14 cellular contexts compared by ENCODE assay signal in genomic region chr12:124420972-124421674, GRCh38.
DNase-seq lines count a peak whose midpoint lies in the region; ATAC-seq, FAIRE-seq and TF ChIP-seq lines count a peak whose summit lies in the region.
"Had no signal": no experiment of that assay in that cellular context is flagged by ENCODE, and none has a peak within 500 bp of the region (broad histone marks: within the 10 kb centered on the region; RNA-seq: fewer than 3 reads in every experiment).

No MANE protein-coding gene starts in this region.

- peak; percentile 57 for DNase-seq in BE2C
- DNase-seq in astrocyte (ENCODE audit: low read depth): no peak
- DNase-seq in left cardiac atrium: peak; percentile 80
- no peak for DNase-seq in psoas muscle
- DNase-seq in AG08396 (ENCODE audit: low spot score): no peak
- DNase-seq in COR-L47 (lab: John Stamatoyannopoulos, UW): no peak
- DNase-seq in T-helper 17 cell: no peak
- DNase-seq: activated naive CD8-positive, alpha-beta T cell treated with anti-CD3 and anti-CD28 coated beads, Interleukin-2, amount 10 ng/mL, durations not matched to agents 7 days and 5 days; kidney glomerular epithelial cell; NCI-H1930; T-helper 1 cell had no signal

- peak overlapping the region; percentile 14 for H3K27ac ChIP-seq in astrocyte (ENCODE audit: low read depth, low read length)
- H3K27ac ChIP-seq in psoas muscle: peak overlapping the region; percentile 77

- peak overlapping the region; percentile 45 for H3K9ac ChIP-seq in astrocyte (ENCODE audit: low read length)

- H3K27me3 ChIP-seq in BE2C (no peaks in the 10 kb centered on the region), astrocyte (ENCODE audit: insufficient read depth, low read length) (no peaks in the 10 kb centered on the region), psoas muscle (ENCODE audit: insufficient read depth in 3 of 3, low read length in 2 of 3) (no peaks in the 10 kb centered on the region)

- WGBS in psoas muscle, 3 donors: 52 to 76% (median 57%) methylated on average over 19 to 22 of the region's 22 CpGs

- H3K79me2 ChIP-seq in astrocyte (ENCODE audit: insufficient read depth, low read length): peaks cover 44% of the 10 kb centered on the region

- peak overlapping the region; percentile 59 for H3K4me2 ChIP-seq in astrocyte (ENCODE audit: low read length)

- peaks cover 45% of the 10 kb centered on the region for H4K20me1 ChIP-seq in astrocyte (ENCODE audit: insufficient read depth, low read length)

- peaks cover 69% of the 10 kb centered on the region for H3K36me3 ChIP-seq in BE2C
- peaks cover 10% of the 10 kb centered on the region for H3K36me3 ChIP-seq in astrocyte (ENCODE audit: insufficient read depth, low read length)
- H3K36me3 ChIP-seq in psoas muscle (ENCODE audit: insufficient read depth in 1 of 2, low read depth in 1 of 2): peaks cover 0 to 58% of the 10 kb centered on the region in 2 donors

- no peak overlapping the region for H3K27ac Mint-ChIP-seq in astrocyte (ENCODE audit: unreplicated experiment)
- no peak overlapping the region for H3K27ac Mint-ChIP-seq in T-helper 17 cell
- H3K27ac Mint-ChIP-seq: activated naive CD8-positive, alpha-beta T cell treated with anti-CD3 and anti-CD28 coated beads, Interleukin-2, amount 10 ng/mL, durations not matched to agents 7 days and 5 days; IgD-negative memory B cell had no signal

- H3K4me3 Mint-ChIP-seq in astrocyte (ENCODE audit: unreplicated experiment) (no peak overlapping the region), T-helper 17 cell (no peak overlapping the region)
- H3K4me3 Mint-ChIP-seq: activated naive CD8-positive, alpha-beta T cell treated with anti-CD3 and anti-CD28 coated beads, Interleukin-2, amount 10 ng/mL, durations not matched to agents 7 days and 5 days; IgD-negative memory B cell had no signal

- no peaks in the 10 kb centered on the region for H3K27me3 Mint-ChIP-seq in astrocyte (ENCODE audit: low read depth, unreplicated experiment)
- H3K27me3 Mint-ChIP-seq in T-helper 17 cell: no peaks in the 10 kb centered on the region
- H3K27me3 Mint-ChIP-seq: activated naive CD8-positive, alpha-beta T cell treated with anti-CD3 and anti-CD28 coated beads, Interleukin-2, amount 10 ng/mL, durations not matched to agents 7 days and 5 days; IgD-negative memory B cell had no signal

- H2AFZ ChIP-seq in astrocyte (ENCODE audit: low read depth, low read length): no peak overlapping the region

- H3K4me1 Mint-ChIP-seq in astrocyte (ENCODE audit: low read depth, unreplicated experiment) (peaks cover 5% of the 10 kb centered on the region), T-helper 17 cell (no peaks in the 10 kb centered on the region)
- H3K4me1 Mint-ChIP-seq: activated naive CD8-positive, alpha-beta T cell treated with anti-CD3 and anti-CD28 coated beads, Interleukin-2, amount 10 ng/mL, durations not matched to agents 7 days and 5 days; IgD-negative memory B cell had no signal

- H3K4me1 ChIP-seq in BE2C: peaks cover 25% of the 10 kb centered on the region
- H3K4me1 ChIP-seq in astrocyte (ENCODE audit: insufficient read depth, low read length): peaks cover 36% of the 10 kb centered on the region
- peaks cover 19% of the 10 kb centered on the region for H3K4me1 ChIP-seq in psoas muscle

- H3K9me3 Mint-ChIP-seq in astrocyte (ENCODE audit: unreplicated experiment): no peaks in the 10 kb centered on the region
- H3K9me3 Mint-ChIP-seq: activated naive CD8-positive, alpha-beta T cell treated with anti-CD3 and anti-CD28 coated beads, Interleukin-2, amount 10 ng/mL, durations not matched to agents 7 days and 5 days; IgD-negative memory B cell had no signal

- H3K9me3 ChIP-seq in BE2C (no peaks in the 10 kb centered on the region), astrocyte (ENCODE audit: insufficient read depth, low read depth, low read length) (no peaks in the 10 kb centered on the region), psoas muscle (no peaks in the 10 kb centered on the region), T-helper 17 cell (ENCODE audit: control insufficient read depth, low read length, poor library complexity, severe bottlenecking) (no peaks in the 10 kb centered on the region)

- ATAC-seq in left cardiac atrium (peak; percentile 11 to 34), psoas muscle (peak in 2 of 4 donors; percentile 4 to 20), GM21526 (IDR thresholded peaks at IDR 0.05; ENCODE audit: low FRiP score, unreplicated experiment) (no peak), T-helper 17 cell (no peak)

- H3K4me3 ChIP-seq in BE2C (ENCODE audit: low read depth, low read length): no peak overlapping the region
- no peak overlapping the region for H3K4me3 ChIP-seq in astrocyte (ENCODE audit: insufficient read depth, low read depth, low read length)
- H3K4me3 ChIP-seq in psoas muscle: no peak overlapping the region

- FAIRE-seq in astrocyte (lab: Jason Lieb, UNC): no peak
- FAIRE-seq: G401.6 had no signal

- intact Hi-C loops in left cardiac atrium (cut with DNase I): loop anchor here (5.0 to 10.0 kb wide), 2 partner anchors 34 to 56 kb away; no protein-coding TSS in a partner anchor
- intact Hi-C loops in psoas muscle (cut with DNase I): no loop called here

- H3K36me3 Mint-ChIP-seq in astrocyte (ENCODE audit: low read depth, unreplicated experiment) (peaks cover 19% of the 10 kb centered on the region), T-helper 17 cell (ENCODE audit: low read depth) (peaks cover 1% of the 10 kb centered on the region)

- TF ChIP-seq CTCF in BE2C (IDR thresholded peaks at IDR 0.05; ENCODE audit: low read depth, low read length) (no peak), astrocyte (IDR thresholded peaks at IDR 0.05; ENCODE audit: insufficient read depth, low read depth, low read length) (no peak), psoas muscle (IDR thresholded peaks at IDR 0.05) (no peak)

Comparison
In these comparisons a context has a peak if more than half of its experiments do, and no peak if none do; other contexts are left out.
1. DNase-seq: peak in BE2C (single experiment) and left cardiac atrium (single experiment); none in astrocyte (single experiment), psoas muscle (0 of 2), AG08396 (single experiment), COR-L47 (single experiment) and T-helper 17 cell (0 of 3).
2. ATAC-seq: peak in left cardiac atrium (2 of 2); none in GM21526 (single experiment) and T-helper 17 cell (single experiment).
3. intact Hi-C loops: an anchor here in left cardiac atrium (5.0 to 10.0 kb wide); none called in psoas muscle.